Comparison of ENCODE assay signal across 8 cellular contexts in genomic region chr12:89542912-89543592, GRCh38. TPM values are rescaled to one million over a fixed set of nuclear protein-coding genes. Genes with fewer than 3 reads are reported as not detected.
A peak's percentile ranks its signal among the peaks of the same experiment; 100 is the strongest.
DNase-seq lines count a peak whose midpoint lies in the region; ATAC-seq and TF ChIP-seq lines count a peak whose summit lies in the region.

No MANE protein-coding gene starts in this region.

- H3K27me3 ChIP-seq in Peyer's patch (no peaks in the 10 kb centered on the region), upper lobe of right lung (no peaks in the 10 kb centered on the region)

- no peak overlapping the region for H3K27ac Mint-ChIP-seq in activated T-cell treated with anti-CD3 and anti-CD28 coated beads, Interleukin-2, amount 50 U/mL, for 72 hours

- H3K9me3 Mint-ChIP-seq in activated T-cell treated with anti-CD3 and anti-CD28 coated beads, Interleukin-2, amount 50 U/mL, for 72 hours = no peaks in the 10 kb centered on the region

- ATAC-seq in GM21825 (IDR thresholded peaks at IDR 0.05; ENCODE audit: unreplicated experiment) (peak; percentile 67), omental fat pad (ENCODE audit: low FRiP score) (peak; percentile 75), upper lobe of right lung (peak; percentile 91)
- ATAC-seq in activated T-cell treated with anti-CD3 and anti-CD28 coated beads, Interleukin-2, amount 50 U/mL, for 72 hours (replicated peaks in 1 of 2) = peak; percentile 81 to 83

- H3K4me1 ChIP-seq in Peyer's patch = peaks cover 0 to 16% (median 0%) of the 10 kb centered on the region in 4 donors
- peaks cover 34% of the 10 kb centered on the region for H3K4me1 ChIP-seq in upper lobe of right lung

- TF ChIP-seq CTCF in Peyer's patch (IDR thresholded peaks at IDR 0.05) = peak; percentile 56 to 94 (median 90)
- peak in 2 of 3 donors; percentile 31 to 49 for TF ChIP-seq CTCF in omental fat pad (IDR thresholded peaks at IDR 0.05)
- peak; percentile 93 for TF ChIP-seq CTCF in upper lobe of right lung (IDR thresholded peaks at IDR 0.05)

- no peak for TF ChIP-seq POLR2A in Peyer's patch (IDR thresholded peaks at IDR 0.05)

- H3K36me3 ChIP-seq in Peyer's patch (no peaks in the 10 kb centered on the region), upper lobe of right lung (no peaks in the 10 kb centered on the region)

- peaks cover 7% of the 10 kb centered on the region for H3K4me1 Mint-ChIP-seq in activated T-cell treated with anti-CD3 and anti-CD28 coated beads, Interleukin-2, amount 50 U/mL, for 72 hours (ENCODE audit: low read depth)

- DNase-seq in ELR (ENCODE audit: low read depth) (peak; percentile 84), Kasumi-1 (lab: John Stamatoyannopoulos, UW) (peak; percentile 84 to 90), Peyer's patch (peak in 2 of 3 donors; percentile 63 to 88), fibroblast of peridontal ligament (ENCODE audit: extremely low read depth) (peak; percentile 90), omental fat pad (ENCODE audit: low spot score) (no peak), upper lobe of right lung (no peak)
- peak; percentile 60 to 73 for DNase-seq in activated T-cell treated with anti-CD3 and anti-CD28 coated beads, Interleukin-2, amount 50 U/mL, for 72 hours

- intact Hi-C loops in upper lobe of right lung (cut with DNase I) = no loop called here

- no peak overlapping the region for H3K4me3 ChIP-seq in Peyer's patch
- H3K4me3 ChIP-seq in upper lobe of right lung = no peak overlapping the region

- H3K4me3 Mint-ChIP-seq in activated T-cell treated with anti-CD3 and anti-CD28 coated beads, Interleukin-2, amount 50 U/mL, for 72 hours = no peak overlapping the region

- H3K36me3 Mint-ChIP-seq in activated T-cell treated with anti-CD3 and anti-CD28 coated beads, Interleukin-2, amount 50 U/mL, for 72 hours (ENCODE audit: insufficient read depth in 2 of 2) = no peaks in the 10 kb centered on the region

- H3K27me3 Mint-ChIP-seq in activated T-cell treated with anti-CD3 and anti-CD28 coated beads, Interleukin-2, amount 50 U/mL, for 72 hours (ENCODE audit: low read depth) = no peaks in the 10 kb centered on the region

- H3K27ac ChIP-seq in Peyer's patch (no peak overlapping the region), upper lobe of right lung (no peak overlapping the region)

- no peaks in the 10 kb centered on the region for H3K9me3 ChIP-seq in Peyer's patch
- no peaks in the 10 kb centered on the region for H3K9me3 ChIP-seq in upper lobe of right lung

RNA-seq across cellular contexts. Expression of gene POC1B, which starts 17.2 kb away (rescaled TPM):
- total RNA-seq in Peyer's patch (10 to 100 TPM; 24.3 to 42.9 (median 31.1) TPM), omental fat pad (10 to 100 TPM; 17.9 to 34.8 (median 23.6) TPM), upper lobe of right lung (15.8 TPM)
- 10 to 100 TPM; 53.8 to 64.3 TPM for total RNA-seq in activated T-cell treated with anti-CD3 and anti-CD28 coated beads, Interleukin-2, amount 50 U/mL, for 72 hours

RNA-seq across cellular contexts. Expression of gene GALNT4, which starts 18.5 kb away (rescaled TPM):
- total RNA-seq in Peyer's patch = 10 to 100 TPM; 15.7 to 34.3 (median 26.1) TPM
- 10 to 100 TPM in 1 of 2 donors, 1 to 10 TPM in 1; 6.7 to 10.6 TPM for total RNA-seq in activated T-cell treated with anti-CD3 and anti-CD28 coated beads, Interleukin-2, amount 50 U/mL, for 72 hours
- 10 to 100 TPM in 2 of 4 donors, 1 to 10 TPM in 2; 7.5 to 16.6 (median 9.8) TPM for total RNA-seq in omental fat pad
- total RNA-seq in upper lobe of right lung = 7.8 TPM

Comparison
In these comparisons a context has a peak if more than half of its experiments do, and no peak if none do; other contexts are left out.
1. DNase-seq: peak in ELR (single experiment), Kasumi-1 (2 of 2), Peyer's patch (2 of 3), activated T-cell treated with anti-CD3 and anti-CD28 coated beads, Interleukin-2, amount 50 U/mL, for 72 hours (2 of 2) and fibroblast of peridontal ligament (single experiment); none in omental fat pad (single experiment) and upper lobe of right lung (single experiment).
2. CTCF ChIP-seq: peak in every context shown above with its lines; median percentile 93 in upper lobe of right lung; 90 in Peyer's patch; 40 in omental fat pad.
3. Peak in every context shown above with its lines, with median percentiles within 50 percentile points of each other: ATAC-seq.